8 cellular contexts compared by ENCODE assay signal in genomic region chr17:28041068-28041843, GRCh38. TPM values are rescaled to one million over a fixed set of nuclear protein-coding genes. Genes with fewer than 3 reads are reported as not detected.
DNase-seq lines count a peak whose midpoint lies in the region; ATAC-seq and TF ChIP-seq lines count a peak whose summit lies in the region.

No MANE protein-coding gene starts in this region.

- no peak overlapping the region for H4K5ac ChIP-seq in H9 (ENCODE audit: insufficient read length, low read depth, low read length)

- peaks cover 30% of the 10 kb centered on the region; the same call in 1 of the 2 replicates for H3K79me2 ChIP-seq in H9 (ENCODE audit: insufficient read depth, low read length)

- no peak overlapping the region for H2BK15ac ChIP-seq in H9 (ENCODE audit: low read depth, low read length)

- H3K9me3 Mint-ChIP-seq in H9, result no peaks in the 10 kb centered on the region; a peak in 2 of 5 replicates
- H3K9me3 Mint-ChIP-seq in nephron, result peaks cover 6% of the 10 kb centered on the region

- TF ChIP-seq CTCF in H9 (conservative IDR thresholded peaks at IDR 0.05) (no peak), fibroblast of the aortic adventitia (IDR thresholded peaks at IDR 0.05; ENCODE audit: insufficient read depth, low read length) (no peak), nephron (IDR thresholded peaks at IDR 0.05; ENCODE audit: unreplicated experiment in 3 of 3) (no peak)

- peaks cover 6 to 21% (median 12%) of the 10 kb centered on the region in 3 experiments; a peak in 5 of 7 replicates for H3K36me3 Mint-ChIP-seq in H9 (ENCODE audit: insufficient read depth in 1 of 3, low read depth in 3 of 3)
- peaks cover 8% of the 10 kb centered on the region for H3K36me3 Mint-ChIP-seq in nephron (ENCODE audit: low read depth)

- H3K4me1 Mint-ChIP-seq in H9 (peaks cover 38 to 42% of the 10 kb centered on the region in 2 experiments), nephron (peaks cover 36% of the 10 kb centered on the region)

- peaks cover 8% of the 10 kb centered on the region for H3K23me2 ChIP-seq in H9 (ENCODE audit: insufficient read length, low read depth, low read length, poor library complexity, severe bottlenecking)

- no peak overlapping the region for H3T11ph ChIP-seq in H9 (ENCODE audit: low read length)

- no peak overlapping the region for H3K14ac ChIP-seq in H9 (ENCODE audit: insufficient read depth, low read length)

- H3K56ac ChIP-seq in H9 (ENCODE audit: insufficient read length, low read depth, low read length), result no peak overlapping the region

- H3K4ac ChIP-seq in H9 (ENCODE audit: low read depth, low read length), result no peak overlapping the region

- H3K4me3 ChIP-seq in fibroblast of the aortic adventitia (ENCODE audit: low read depth, low read length), result peak overlapping the region; percentile 85

- H2BK12ac ChIP-seq in H9 (ENCODE audit: insufficient read length, low read depth, low read length), result no peak overlapping the region

- H3K4me3 Mint-ChIP-seq in H9 (peak overlapping the region; percentile 81 to 91), nephron (peak overlapping the region; percentile 86 to 89 (median 87))

- H3K79me1 ChIP-seq in H9 (ENCODE audit: insufficient read depth, low read depth, low read length, poor library complexity, severe bottlenecking), result peaks cover 6% of the 10 kb centered on the region

- no CpG with 5 or more reads among the region's 43 CpGs for WGBS in H9 (ENCODE audit: extremely low coverage, insufficient read length, low lambda C conversion rate)

- H2BK5ac ChIP-seq in H9 (ENCODE audit: insufficient read length, low read length), result no peak overlapping the region

- H3K27ac ChIP-seq in H9 (ENCODE audit: insufficient read length, low read depth, low read length), result no peak overlapping the region

- H3K27me3 ChIP-seq in H9 (ENCODE audit: insufficient read depth, low read length), result no peaks in the 10 kb centered on the region

- H4K20me1 ChIP-seq in H9 (ENCODE audit: control insufficient read depth, insufficient read depth, insufficient read length), result no peaks in the 10 kb centered on the region

- H3K36me3 ChIP-seq in ES-I3 (ENCODE audit: insufficient read depth, low read length), result 0 out of 2 replicates have a peak, but pooled peaks cover 4% of the 10 kb centered on the region

- H3K9me3 ChIP-seq in ES-I3 (ENCODE audit: control insufficient read depth, insufficient read depth, low read length) (no peaks in the 10 kb centered on the region), H9 (ENCODE audit: control insufficient read depth, low read depth, low read length) (no peaks in the 10 kb centered on the region)

- no peak overlapping the region for H2AFZ ChIP-seq in H9 (ENCODE audit: low read length)

- H3K18ac ChIP-seq in H9 (ENCODE audit: insufficient read length, low read depth, low read length), result no peak overlapping the region

- peak overlapping the region; percentile 39 to 75 (median 52); a peak in 4 of 7 replicates for H3K27ac Mint-ChIP-seq in H9
- H3K27ac Mint-ChIP-seq in nephron, result peak overlapping the region in 2 of 3 experiments; percentile 19 to 47

- peaks cover 6% of the 10 kb centered on the region; the same call in 1 of the 2 replicates for H3K4me1 ChIP-seq in ES-I3 (ENCODE audit: insufficient read depth, low read length)
- peaks cover 10% of the 10 kb centered on the region; the same call in 1 of the 2 replicates for H3K4me1 ChIP-seq in H9 (ENCODE audit: insufficient read depth, low read length)

- peak overlapping the region; percentile 66 for H3K4me2 ChIP-seq in H9 (ENCODE audit: insufficient read depth, insufficient read length, low read length)

- H2BK20ac ChIP-seq in H9 (ENCODE audit: low read depth, low read length, poor library complexity, severe bottlenecking), result no peak overlapping the region

- H3K23ac ChIP-seq in H9 (ENCODE audit: insufficient read length, low read depth, low read length), result no peak overlapping the region

- peak; percentile 96 for ATAC-seq in stimulated activated naive CD8-positive, alpha-beta T cell treated with anti-CD3 and anti-CD28 coated beads, Interleukin-15, Interleukin-2, amounts not matched to agents 100 U/mL and 50 U/mL, for 24 hours

- no peak overlapping the region for H2AK5ac ChIP-seq in H9 (ENCODE audit: insufficient read length, low read length)

- TF ChIP-seq POLR2A in Raji (IDR thresholded peaks at IDR 0.05; ENCODE audit: insufficient read depth, low read depth, low read length), result peak; percentile 69

- no peak overlapping the region for H4K91ac ChIP-seq in H9 (ENCODE audit: insufficient read length, low read depth, low read length)

- H4K8ac ChIP-seq in H9 (replicated peaks; ENCODE audit: insufficient read length, low read depth, low read length), result no peak overlapping the region

- DNase-seq in H9, result peak; percentile 100
- DNase-seq in M059J (ENCODE audit: low read depth), result peak; percentile 99
- peak; percentile 100 for DNase-seq in activated effector memory CD4-positive, alpha-beta T cell treated with anti-CD3 and anti-CD28 coated beads, Interleukin-2, amount 50 U/mL, for 16 hours
- DNase-seq in fibroblast of the aortic adventitia (ENCODE audit: low read depth), result peak; percentile 100
- peak; percentile 99 for DNase-seq in stimulated activated naive CD8-positive, alpha-beta T cell treated with anti-CD3 and anti-CD28 coated beads, Interleukin-15, Interleukin-2, amounts not matched to agents 100 U/mL and 50 U/mL, for 24 hours

- no peaks in the 10 kb centered on the region; the same call in 1 of the 2 replicates for H3K27me3 Mint-ChIP-seq in H9 (ENCODE audit: low read depth)
- no peaks in the 10 kb centered on the region for H3K27me3 Mint-ChIP-seq in nephron (ENCODE audit: low read depth)

- H3K9ac ChIP-seq in ES-I3 (ENCODE audit: low read depth, low read length), result peak overlapping the region; percentile 69; the same call in 1 of the 2 replicates
- no peak overlapping the region for H3K9ac ChIP-seq in H9 (ENCODE audit: extremely low read depth, insufficient read length, low read length)

- no peak overlapping the region for H2BK120ac ChIP-seq in H9 (ENCODE audit: low read depth, low read length, poor library complexity, severe bottlenecking)

RNA-seq across cellular contexts. Expression of gene NLK, which starts 1.2 kb away (rescaled TPM):
- total RNA-seq in H9 (2021) (30.9 and 31.8 TPM in 2 replicates), fibroblast of the aortic adventitia (ENCODE audit: low replicate concordance) (7.1 and 12.2 TPM in 2 replicates)
- 17.8 and 19.5 TPM in 2 replicates for total RNA-seq in M059J (2014; rRNA removed; shearing (Covaris generic))
